ENCODE assay signal across 12 cellular contexts in the genomic region with DNA sequence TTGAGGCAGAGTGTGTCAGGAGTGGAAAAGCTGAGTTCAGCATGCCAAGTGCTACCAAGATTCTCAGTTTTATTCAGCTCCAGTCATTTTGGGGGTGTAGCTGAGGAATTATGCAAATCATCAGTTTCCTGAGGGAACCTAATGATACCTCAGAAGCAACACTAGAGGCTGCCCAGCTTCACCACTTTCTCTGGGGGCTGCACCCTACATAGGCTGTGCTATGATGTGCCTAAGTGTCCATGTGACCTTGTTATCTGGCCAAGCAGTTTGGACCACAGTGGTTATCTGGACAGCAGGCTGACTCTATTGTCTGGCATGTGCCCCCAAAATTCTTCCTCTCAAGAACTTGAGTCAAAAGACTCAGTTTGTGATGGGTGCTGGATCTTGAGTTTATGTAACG.
DNase-seq lines count a peak whose midpoint lies in the region; ATAC-seq and TF ChIP-seq lines count a peak whose summit lies in the region.
"Had no signal": no experiment of that assay in that cellular context is flagged by ENCODE, and none has a peak within 500 bp of the region (broad histone marks: within the 10 kb centered on the region; RNA-seq: fewer than 3 reads in every experiment).

No MANE protein-coding gene starts in this region.

- peaks cover 11% of the 10 kb centered on the region for H3K4me1 Mint-ChIP-seq in endodermal cell
- H3K4me1 Mint-ChIP-seq: neural crest cell had no signal

- TF ChIP-seq CTCF in endodermal cell (conservative IDR thresholded peaks at IDR 0.05) (no peak), coronary artery (IDR thresholded peaks at IDR 0.05) (no peak)

- WGBS in endodermal cell (ENCODE audit: insufficient coverage in 1 of 2, insufficient read length in 1 of 2), 2 experiments, result 94% methylated on average over 1 of the region's 1 CpG; no CpG with 5 or more reads in 1 of the 2 experiments

- H3K27ac ChIP-seq in endodermal cell (ENCODE audit: low read depth, low read length) (no peak overlapping the region), coronary artery (no peak overlapping the region)
- H3K27ac ChIP-seq: PC-9 had no signal

- peak; percentile 55 for ATAC-seq in GM19035 (IDR thresholded peaks at IDR 0.05; ENCODE audit: unreplicated experiment)
- ATAC-seq in GM21717 (IDR thresholded peaks at IDR 0.05; ENCODE audit: unreplicated experiment), result peak; percentile 80
- peak; percentile 83 for ATAC-seq in HG03103 (IDR thresholded peaks at IDR 0.05; ENCODE audit: low read depth, unreplicated experiment)
- ATAC-seq: left ventricle myocardium superior had no signal

- peaks cover 9% of the 10 kb centered on the region for H3K9me3 Mint-ChIP-seq in endodermal cell
- H3K9me3 Mint-ChIP-seq: neural crest cell had no signal

- no peak overlapping the region for H3K4me3 ChIP-seq in endodermal cell (ENCODE audit: low read length)
- no peak overlapping the region for H3K4me3 ChIP-seq in coronary artery
- H3K4me3 ChIP-seq: MG63, PC-9 had no signal

- H3K36me3 ChIP-seq in endodermal cell (ENCODE audit: control insufficient read depth, insufficient read depth, low read length), result no peaks in the 10 kb centered on the region
- H3K36me3 ChIP-seq: MG63 had no signal

- no peaks in the 10 kb centered on the region for H3K4me1 ChIP-seq in endodermal cell (ENCODE audit: control insufficient read depth, insufficient read depth, low read length)

- no peaks in the 10 kb centered on the region for H3K27me3 Mint-ChIP-seq in endodermal cell (ENCODE audit: insufficient read depth)

- peak; percentile 35 for DNase-seq in endodermal cell
- no peak for DNase-seq in coronary artery (ENCODE audit: low spot score)
- no peak for DNase-seq in NCI-H1092 treated with DMSO at 0.1 percent for 48 hours (lab: John Stamatoyannopoulos, UW)
- DNase-seq in activated effector memory CD4-positive, alpha-beta T cell treated with Interleukin-2 at 50 U/mL for 16 hours, result no peak
- DNase-seq: left ventricle myocardium superior, MG63, NCI-H2171 treated with DMSO at 0.1 percent for 48 hours, PC-9 had no signal

- H3K27ac Mint-ChIP-seq in endodermal cell, result no peak overlapping the region

- H3K9ac ChIP-seq in endodermal cell (ENCODE audit: extremely low read depth, low read length, poor library complexity, severe bottlenecking), result no peak overlapping the region

- H3K27me3 ChIP-seq in endodermal cell (ENCODE audit: control insufficient read depth, insufficient read depth, low read length, poor library complexity, severe bottlenecking), result no peaks in the 10 kb centered on the region
- H3K27me3 ChIP-seq: MG63 had no signal

- peaks cover 7% of the 10 kb centered on the region for H3K9me3 ChIP-seq in endodermal cell (ENCODE audit: control insufficient read depth, low read length)
- H3K9me3 ChIP-seq: MG63 had no signal

- H3K36me3 Mint-ChIP-seq in endodermal cell (ENCODE audit: low read depth), result no peaks in the 10 kb centered on the region

- no peak overlapping the region for H3K4me3 Mint-ChIP-seq in endodermal cell
- H3K4me3 Mint-ChIP-seq: neural crest cell had no signal
